Comparison of ENCODE assay signal across 11 cellular contexts in genomic region chr17:18682671-18683070, GRCh38. TPM values are rescaled to one million over a fixed set of nuclear protein-coding genes. Genes with fewer than 3 reads are reported as not detected.
DNase-seq lines count a peak whose midpoint lies in the region; ATAC-seq, FAIRE-seq and TF ChIP-seq lines count a peak whose summit lies in the region.
"Not testable (repeated sequence)": the region's sequence is repeated elsewhere in the genome, so short reads cannot be mapped to it uniquely, and the experiment has no call there.
"Had no signal": no experiment of that assay in that cellular context is flagged by ENCODE, and none has a peak within 500 bp of the region (broad histone marks: within the 10 kb centered on the region; RNA-seq: fewer than 3 reads in every experiment).

No MANE protein-coding gene starts in this region.

- peak overlapping the region; percentile 48; the same call in 1 of the 2 replicates for H3K4me3 ChIP-seq in AG04450 (ENCODE audit: low read depth, low read length)
- H3K4me3 ChIP-seq in NB4 (ENCODE audit: low read depth, low read length) = peak overlapping the region; percentile 64
- H3K4me3 ChIP-seq in GM12878 = not testable (repeated sequence)
- H3K4me3 ChIP-seq in fibroblast of mammary gland (ENCODE audit: control insufficient read depth, low read depth, low read length) = peak overlapping the region; percentile 53
- H3K4me3 ChIP-seq in right lobe of liver = peak overlapping the region in 2 of 3 donors; percentile 43 to 47
- peak overlapping the region in 3 of 4 donors; percentile 61 to 73 (median 65) for H3K4me3 ChIP-seq in gastrocnemius medialis

- CTCF ChIA-PET in AG04450 (lab: Charles Lee); activated B cell treated with CpG ODN at 0.5 μM for 24 hours (lab: Charles Lee); GM12878 (lab: Yijun Ruan, JAX): not testable (repeated sequence)

- POLR2A ChIA-PET in AG04450 (lab: Yijun Ruan, JAX); activated B cell treated with CpG ODN at 0.5 μM for 24 hours (lab: Charles Lee); GM12878 (lab: Charles Lee): not testable (repeated sequence)

- SMC1A ChIA-PET in GM12878 (lab: Charles Lee; ENCODE audit: uncharacterized antibody, unreplicated experiment) = not testable (repeated sequence)

- WGBS in GM12878 (ENCODE audit: insufficient coverage, insufficient replicate concordance, low lambda C conversion rate, missing lambda C conversion rate) = 0% methylated on average over 2 of the region's 3 CpGs
- 7% methylated on average over 2 of the region's 3 CpGs for WGBS in right lobe of liver (ENCODE audit: insufficient coverage, low coverage, low lambda C conversion rate, missing lambda C conversion rate)

- not testable (repeated sequence) for H3K4me1 ChIP-seq in GM12878 (ENCODE audit: control insufficient read depth, insufficient read depth, low read length); right lobe of liver; gastrocnemius medialis

- not testable (repeated sequence) for H3K27me3 ChIP-seq in AG04450 (ENCODE audit: control insufficient read depth, insufficient read depth, low read length); GM12878 (replicated peaks in 1 of 2; ENCODE audit: control insufficient read depth in 2 of 2, insufficient read depth in 2 of 2, low read length in 1 of 2); right lobe of liver; gastrocnemius medialis

- not testable (repeated sequence) for H3K27ac ChIP-seq in AG04450 (ENCODE audit: low read depth, low read length); GM12878 (ENCODE audit: control insufficient read depth, insufficient read depth); right lobe of liver; gastrocnemius medialis

- not testable (repeated sequence) for H3K9me3 ChIP-seq in AG04450 (ENCODE audit: control insufficient read depth, insufficient read depth, low read length); GM12878 (replicated peaks; ENCODE audit: control insufficient read depth, insufficient read depth, low read length); right lobe of liver; gastrocnemius medialis

- H3K9ac ChIP-seq in GM12878 (ENCODE audit: control insufficient read depth, insufficient read depth, low read length) = not testable (repeated sequence)

- TF ChIP-seq CTCF in AG04450 (IDR thresholded peaks at IDR 0.05; ENCODE audit: low read depth, low read length); NB4 (IDR thresholded peaks at IDR 0.05; ENCODE audit: low read depth, low read length); activated B cell treated with CpG ODN at 0.5 μM for 24 hours (IDR thresholded peaks at IDR 0.05); GM12878 (IDR thresholded peaks at IDR 0.05 in 2 of 3, conservative IDR thresholded peaks at IDR 0.05 in 1 of 3; ENCODE audit: control insufficient read depth in 2 of 3, extremely low read depth in 1 of 3, insufficient read depth in 1 of 3, low read depth in 3 of 3, low read length in 3 of 3); fibroblast of mammary gland (conservative IDR thresholded peaks at IDR 0.05; ENCODE audit: control insufficient read depth, insufficient read depth, low read depth, low read length); right lobe of liver (IDR thresholded peaks at IDR 0.05); gastrocnemius medialis (IDR thresholded peaks at IDR 0.05 in 4 of 5, conservative IDR thresholded peaks at IDR 0.05 in 1 of 5): not testable (repeated sequence)

- H3K4me1 Mint-ChIP-seq in activated B cell treated with CpG ODN at 0.5 μM for 24 hours = not testable (repeated sequence)

- not testable (repeated sequence) for BruUV-seq in GM12878 (replicated peaks; lab: Mats Ljungman, UMichigan)

- in situ Hi-C loops in GM12878 (cut with MboI); gastrocnemius medialis (cut with MboI; ENCODE audit: low sequenced_read_pairs in 4 of 4): not testable (repeated sequence)

- RAD21 ChIA-PET in GM12878 (lab: Charles Lee; ENCODE audit: unreplicated experiment) = not testable (repeated sequence)

- H3K79me2 ChIP-seq in GM12878 (ENCODE audit: control insufficient read depth, insufficient read depth, low read length) = not testable (repeated sequence)

- H3K4me3 Mint-ChIP-seq in activated B cell treated with CpG ODN at 0.5 μM for 24 hours = peak overlapping the region; percentile 89

- H3K9me3 Mint-ChIP-seq in activated B cell treated with CpG ODN at 0.5 μM for 24 hours = not testable (repeated sequence)

- intact Hi-C loops in activated B cell treated with CpG ODN at 0.5 μM for 24 hours (cut with micrococcal nuclease); GM12878 (cut with micrococcal nuclease; ENCODE audit: unreplicated experiment); right lobe of liver (cut with DNase I); gastrocnemius medialis (cut with DNase I; ENCODE audit: low total_unique reads): not testable (repeated sequence)

- DNase-seq in AG04450 (ENCODE audit: low read depth, low spot score); NB4 (ENCODE audit: low read depth); activated B cell treated with CpG ODN at 0.5 μM for 24 hours; GM12878 (ENCODE audit: low read depth, low spot score); fibroblast of mammary gland (ENCODE audit: low read depth); right lobe of liver; gastrocnemius medialis: not testable (repeated sequence)

- not testable (repeated sequence) for H4K20me1 ChIP-seq in GM12878 (ENCODE audit: control insufficient read depth, insufficient read depth)

- FAIRE-seq in GM12878 (lab: Jason Lieb, UNC) = peak; percentile 83

- not testable (repeated sequence) for H2AFZ ChIP-seq in GM12878 (ENCODE audit: control insufficient read depth, low read depth, low read length)

- ATAC-seq in GM19025 (IDR thresholded peaks at IDR 0.05; ENCODE audit: low read depth, unreplicated experiment) (peak; percentile 3), GM12878 (peak; percentile 40; the same call in 2 of the 3 replicates), right lobe of liver (peak in 2 of 4 donors; percentile 4 to 6)
- not testable (repeated sequence) for ATAC-seq in activated B cell treated with CpG ODN at 0.5 μM for 24 hours (ENCODE audit: low read depth); gastrocnemius medialis

- not testable (repeated sequence) for TF ChIP-seq RAD21 in GM12878 (IDR thresholded peaks at IDR 0.05; ENCODE audit: insufficient read depth, low read depth, low read length)

- not testable (repeated sequence) for H3K27ac Mint-ChIP-seq in activated B cell treated with CpG ODN at 0.5 μM for 24 hours

- not testable (repeated sequence) for H3K36me3 ChIP-seq in GM12878 (ENCODE audit: control insufficient read depth in 2 of 2, insufficient read depth in 2 of 2, low read length in 1 of 2); right lobe of liver; gastrocnemius medialis

- H3K4me2 ChIP-seq in GM12878 (ENCODE audit: control insufficient read depth, insufficient read depth) = not testable (repeated sequence)

- TF ChIP-seq EP300 in GM12878 (IDR thresholded peaks at IDR 0.05; ENCODE audit: borderline replicate concordance in 1 of 2, control insufficient read depth in 1 of 2, low read depth in 2 of 2, low read length in 2 of 2) = not testable (repeated sequence)

- not testable (repeated sequence) for H3K27me3 Mint-ChIP-seq in activated B cell treated with CpG ODN at 0.5 μM for 24 hours

- not testable (repeated sequence) for H3K36me3 Mint-ChIP-seq in activated B cell treated with CpG ODN at 0.5 μM for 24 hours (ENCODE audit: low read depth)

- not testable (repeated sequence) for TF ChIP-seq POLR2A in NB4 (IDR thresholded peaks at IDR 0.05; ENCODE audit: extremely low read depth, insufficient read length); GM12878 (IDR thresholded peaks at IDR 0.05; ENCODE audit: low read depth, low read length); right lobe of liver (IDR thresholded peaks at IDR 0.05); gastrocnemius medialis (IDR thresholded peaks at IDR 0.05)

RNA-seq across cellular contexts. Expression of gene FOXO3B, which starts 0.6 kb away (rescaled TPM):
- polyA plus RNA-seq in AG04450 (2011; rRNA removed) = 4.0 and 4.8 TPM in 2 replicates
- 9.8 and 9.9 TPM in 2 replicates for polyA minus RNA-seq in AG04450 (2011; rRNA and poly(A)+ RNA removed)
- total RNA-seq in activated B cell treated with CpG ODN at 0.5 μM for 24 hours = 5.8 and 7.6 TPM in 2 replicates
- 5.6 and 5.7 TPM in 2 replicates for total RNA-seq in GM12878 (2013; cell fraction: nucleolus; rRNA removed)
- 0.85 and 1.1 TPM in 2 replicates for total RNA-seq in GM12878 (2014; rRNA removed)
- total RNA-seq in GM12878 (2014; rRNA removed; fragmentation: Illumina TruSeq; extraction: Trizol) = 0.32 and 0.76 TPM in 2 replicates
- total RNA-seq in GM12878 (2021) = 1.3 TPM in 2 replicates
- 0.45 TPM for polyA plus RNA-seq in GM12878 (2011; ENCODE audit: low read depth)
- polyA plus RNA-seq in GM12878 (2011; rRNA removed) = 0.27 and 1.0 TPM in 2 replicates
- 1.5 and 1.9 TPM in 2 replicates for polyA plus RNA-seq in GM12878 (2011; cell fraction: cytosol; rRNA removed)
- polyA plus RNA-seq in GM12878 (2011; cell fraction: nucleus; rRNA removed) = 2.2 and 2.4 TPM in 2 replicates
- polyA plus RNA-seq in GM12878 (2012) = 0.68 and 0.84 TPM in 2 replicates
- polyA plus RNA-seq in GM12878 (2014; fragmentation: Illumina TruSeq; extraction: Trizol) = 0.97 and 1.1 TPM in 2 replicates
- under 1 TPM; 0.05 to 0.08 TPM for polyA plus RNA-seq in GM12878 (2014; fragmentation: Nextera tagmentation; extraction: Ambion mirVana)
- polyA plus RNA-seq in GM12878 (2014; rRNA removed) = 0.82 and 1.4 TPM in 2 replicates
- under 1 TPM; 0.18 to 0.40 TPM for polyA plus RNA-seq in GM12878 (2016; fragmentation: Nextera tagmentation; extraction: Ambion mirVana)
- 1.8 and 2.1 TPM in 2 replicates for polyA minus RNA-seq in GM12878 (2011; rRNA and poly(A)+ RNA removed)
- not detected in 2 replicates for polyA minus RNA-seq in GM12878 (2011; cell fraction: cytosol; rRNA and poly(A)+ RNA removed)
- polyA minus RNA-seq in GM12878 (2011; cell fraction: nucleus; rRNA and poly(A)+ RNA removed) = 1.7 and 2.7 TPM in 2 replicates
- 1 to 10 TPM in 3 of 6 experiments, under 1 TPM in 3; 0.44 to 1.6 (median 1.1) TPM for total RNA-seq in right lobe of liver
- 10 to 100 TPM in 1 of 4 donors, 1 to 10 TPM in 3; 2.3 to 10.7 (median 4.8) TPM for total RNA-seq in gastrocnemius medialis

RNA-seq across cellular contexts. Expression of gene TBC1D28, which starts 38.5 kb away (rescaled TPM):
- polyA plus RNA-seq in AG04450 (2011; rRNA removed) (not detected in 2 replicates), GM12878 (2011; rRNA removed) (not detected in 2 replicates), GM12878 (2014; fragmentation: Illumina TruSeq; extraction: Trizol) (not detected in 2 replicates), GM12878 (2014; fragmentation: Nextera tagmentation; extraction: Ambion mirVana) (not detected), GM12878 (2014; rRNA removed) (not detected in 2 replicates), GM12878 (2016; fragmentation: Nextera tagmentation; extraction: Ambion mirVana) (not detected)
- polyA minus RNA-seq in AG04450 (2011; rRNA and poly(A)+ RNA removed) = not detected in 2 replicates
- total RNA-seq in activated B cell treated with CpG ODN at 0.5 μM for 24 hours (not detected in 2 replicates), GM12878 (2014; rRNA removed) (not detected in 2 replicates), GM12878 (2014; rRNA removed; fragmentation: Illumina TruSeq; extraction: Trizol) (not detected in 2 replicates), GM12878 (2021) (not detected in 2 replicates), right lobe of liver (not detected), gastrocnemius medialis (not detected)
- not detected in 2 replicates for total RNA-seq in GM12878 (2013; cell fraction: nucleolus; rRNA removed)
- polyA plus RNA-seq in GM12878 (2011; ENCODE audit: low read depth) = not detected
- not detected in 2 replicates for polyA plus RNA-seq in GM12878 (2011; cell fraction: cytosol; rRNA removed)
- not detected in 2 replicates for polyA plus RNA-seq in GM12878 (2011; cell fraction: nucleus; rRNA removed)
- not detected in 2 replicates for polyA plus RNA-seq in GM12878 (2012)
- polyA minus RNA-seq in GM12878 (2011; rRNA and poly(A)+ RNA removed) = not detected in 2 replicates
- not detected in 2 replicates for polyA minus RNA-seq in GM12878 (2011; cell fraction: cytosol; rRNA and poly(A)+ RNA removed)
- not detected in 2 replicates for polyA minus RNA-seq in GM12878 (2011; cell fraction: nucleus; rRNA and poly(A)+ RNA removed)
- total RNA-seq: activated naive CD4-positive, alpha-beta T cell treated with anti-CD3 and anti-CD28 coated beads, Interleukin-2, amount 50 U/mL, for 72 hours; upper lobe of right lung had no signal
- polyA plus RNA-seq: small intestine had no signal
